In the genomic region with DNA sequence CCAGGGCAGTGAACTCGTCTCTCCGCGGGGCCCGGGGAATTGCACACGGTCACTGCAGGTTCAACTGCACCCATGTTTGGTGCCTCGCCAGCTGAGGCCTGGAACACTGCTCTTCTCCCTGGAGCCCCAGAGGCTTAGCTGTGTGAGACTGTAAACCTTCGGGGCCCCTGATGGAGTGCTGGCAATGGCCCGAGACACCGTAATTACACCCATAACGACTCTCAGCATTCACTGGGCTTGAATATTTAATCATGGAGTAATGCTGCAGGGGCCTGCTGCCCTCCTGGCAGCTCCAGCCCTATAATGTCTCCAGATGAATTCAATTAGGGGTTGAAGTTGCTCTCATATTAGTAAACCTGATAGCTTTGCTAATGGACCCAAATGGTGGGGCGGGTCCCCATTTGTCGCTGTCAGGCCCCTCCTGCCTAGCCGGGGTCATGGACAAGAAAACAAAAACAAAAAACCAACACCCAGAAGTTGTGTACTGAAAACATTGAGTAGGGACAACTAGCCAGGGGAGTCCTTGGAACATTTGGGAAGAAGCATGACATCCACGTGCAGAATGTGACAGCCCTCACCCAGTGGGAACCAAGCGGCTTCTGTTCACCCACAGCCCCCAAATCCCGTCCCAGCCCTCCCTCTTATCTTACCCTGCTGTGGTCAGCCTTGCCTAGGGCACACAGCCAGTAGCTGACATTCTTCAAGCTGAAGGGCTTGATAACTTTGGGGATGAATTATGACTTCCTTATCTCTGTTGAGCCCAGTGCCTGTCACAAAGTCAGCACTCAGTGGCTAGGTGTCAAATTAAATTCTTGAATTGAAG, we compare ENCODE assay signal across 1 cellular context.
TF ChIP-seq lines count a peak whose summit lies in the region.

No MANE protein-coding gene starts in this region.

TF ChIP-seq in K562, 482 proteins besides CTCF, POLR2A, EP300 and RAD21 (continued from another document and continues in another):
- TF ChIP-seq, protein P1, sequence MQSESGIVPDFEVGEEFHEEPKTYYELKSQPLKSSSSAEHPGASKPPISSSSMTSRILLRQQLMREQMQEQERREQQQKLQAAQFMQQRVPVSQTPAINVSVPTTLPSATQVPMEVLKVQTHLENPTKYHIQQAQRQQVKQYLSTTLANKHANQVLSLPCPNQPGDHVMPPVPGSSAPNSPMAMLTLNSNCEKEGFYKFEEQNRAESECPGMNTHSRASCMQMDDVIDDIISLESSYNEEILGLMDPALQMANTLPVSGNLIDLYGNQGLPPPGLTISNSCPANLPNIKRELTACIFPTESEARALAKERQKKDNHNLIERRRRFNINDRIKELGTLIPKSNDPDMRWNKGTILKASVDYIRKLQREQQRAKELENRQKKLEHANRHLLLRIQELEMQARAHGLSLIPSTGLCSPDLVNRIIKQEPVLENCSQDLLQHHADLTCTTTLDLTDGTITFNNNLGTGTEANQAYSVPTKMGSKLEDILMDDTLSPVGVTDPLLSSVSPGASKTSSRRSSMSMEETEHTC (IDR thresholded peaks at IDR 0.05), result peak; percentile 56
- TF ChIP-seq RUNX1 (IDR thresholded peaks at IDR 0.05; ENCODE audit: low read depth) (peak; percentile 97), SOX6 (IDR thresholded peaks at IDR 0.05) (peak; percentile 96), GATA2 (CRISPR knock-in tag; IDR thresholded peaks at IDR 0.05) (peak; percentile 91), PML (IDR thresholded peaks at IDR 0.05; ENCODE audit: low read length) (peak; percentile 97), NR2C1 (IDR thresholded peaks at IDR 0.05) (no peak), NR2C1 (tag; IDR thresholded peaks at IDR 0.05) (peak; percentile 48; the same call in 1 of the 2 replicates), NONO (IDR thresholded peaks at IDR 0.05; ENCODE audit: low read depth in 2 of 2, low read length in 1 of 2) (peak in 1 of 2 experiments; percentile 84; a peak in 1 of 4 replicates), HOXB6 (CRISPR knock-in tag; IDR thresholded peaks at IDR 0.05; ENCODE audit: borderline replicate concordance) (no peak), KDM1A (IDR thresholded peaks at IDR 0.05) (peak; percentile 97 to 98), HDAC3 (IDR thresholded peaks at IDR 0.05; ENCODE audit: borderline replicate concordance, partially characterized antibody) (peak; percentile 92), NCOA1 (IDR thresholded peaks at IDR 0.05; ENCODE audit: low read depth) (peak; percentile 81), ZNF347 (CRISPR knock-in tag; IDR thresholded peaks at IDR 0.05; ENCODE audit: low read depth) (no peak), NCOA2 (IDR thresholded peaks at IDR 0.05; ENCODE audit: partially characterized antibody in 2 of 2) (peak; percentile 49 to 76), SRF (CRISPR knock-in tag; IDR thresholded peaks at IDR 0.05) (no peak), GABPB2 (CRISPR knock-in tag; conservative IDR thresholded peaks at IDR 0.05) (no peak), ETV1 (tag; conservative IDR thresholded peaks at IDR 0.05; ENCODE audit: low read depth) (peak; percentile 60; the same call in 1 of the 2 replicates), ZEB2 (IDR thresholded peaks at IDR 0.05) (peak; percentile 80), SMARCC2 (IDR thresholded peaks at IDR 0.05; ENCODE audit: low read depth) (peak; percentile 98), ARID2 (IDR thresholded peaks at IDR 0.05) (no peak), LEF1 (IDR thresholded peaks at IDR 0.05) (peak; percentile 93), FOXJ2 (tag; IDR thresholded peaks at IDR 0.05) (peak; percentile 89), ELF4 (CRISPR knock-in tag; IDR thresholded peaks at IDR 0.05) (peak; percentile 95), HDAC1 (IDR thresholded peaks at IDR 0.05) (peak in 1 of 2 experiments; percentile 96; a peak in 3 of 4 replicates), MTA1 (IDR thresholded peaks at IDR 0.05; ENCODE audit: borderline replicate concordance) (0 out of 2 replicates have a peak, but pooled peaks have one; percentile 66), ZNF589 (CRISPR knock-in tag; IDR thresholded peaks at IDR 0.05; ENCODE audit: low read depth) (0 out of 2 replicates have a peak, but pooled peaks have one; percentile 19), NFE2 (IDR thresholded peaks at IDR 0.05; ENCODE audit: low read depth) (peak; percentile 65), TCF7 (IDR thresholded peaks at IDR 0.05; ENCODE audit: borderline replicate concordance) (no peak; the same call in 1 of the 2 replicates), TAF9B (IDR thresholded peaks at IDR 0.05; ENCODE audit: partially characterized antibody) (peak; percentile 80), TFAM (CRISPR knock-in tag; conservative IDR thresholded peaks at IDR 0.05) (no peak), CBFA2T3 (IDR thresholded peaks at IDR 0.05) (peak; percentile 99), DIDO1 (tag; IDR thresholded peaks at IDR 0.05; ENCODE audit: low read depth) (no peak), ATF7 (IDR thresholded peaks at IDR 0.05) (peak; percentile 80), MEF2D (tag; conservative IDR thresholded peaks at IDR 0.05; ENCODE audit: low read depth) (peak; percentile 62; the same call in 1 of the 2 replicates), TBP (optimal IDR thresholded peaks at IDR 0.05; ENCODE audit: low read depth, low read length) (peak; percentile 13), NCOR1 (IDR thresholded peaks at IDR 0.05) (peak; percentile 98), NFIC (IDR thresholded peaks at IDR 0.05) (peak; percentile 99), ZNF766 (CRISPR knock-in tag; conservative IDR thresholded peaks at IDR 0.05) (peak; percentile 87), HNRNPL (IDR thresholded peaks at IDR 0.05; ENCODE audit: low read depth, low read length) (peak; percentile 84)
- TF ChIP-seq, protein P2, sequence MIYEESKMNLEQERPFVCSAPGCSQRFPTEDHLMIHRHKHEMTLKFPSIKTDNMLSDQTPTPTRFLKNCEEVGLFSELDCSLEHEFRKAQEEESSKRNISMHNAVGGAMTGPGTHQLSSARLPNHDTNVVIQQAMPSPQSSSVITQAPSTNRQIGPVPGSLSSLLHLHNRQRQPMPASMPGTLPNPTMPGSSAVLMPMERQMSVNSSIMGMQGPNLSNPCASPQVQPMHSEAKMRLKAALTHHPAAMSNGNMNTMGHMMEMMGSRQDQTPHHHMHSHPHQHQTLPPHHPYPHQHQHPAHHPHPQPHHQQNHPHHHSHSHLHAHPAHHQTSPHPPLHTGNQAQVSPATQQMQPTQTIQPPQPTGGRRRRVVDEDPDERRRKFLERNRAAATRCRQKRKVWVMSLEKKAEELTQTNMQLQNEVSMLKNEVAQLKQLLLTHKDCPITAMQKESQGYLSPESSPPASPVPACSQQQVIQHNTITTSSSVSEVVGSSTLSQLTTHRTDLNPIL (CRISPR knock-in tag; IDR thresholded peaks at IDR 0.05), result no peak
- TF ChIP-seq, protein P3, sequence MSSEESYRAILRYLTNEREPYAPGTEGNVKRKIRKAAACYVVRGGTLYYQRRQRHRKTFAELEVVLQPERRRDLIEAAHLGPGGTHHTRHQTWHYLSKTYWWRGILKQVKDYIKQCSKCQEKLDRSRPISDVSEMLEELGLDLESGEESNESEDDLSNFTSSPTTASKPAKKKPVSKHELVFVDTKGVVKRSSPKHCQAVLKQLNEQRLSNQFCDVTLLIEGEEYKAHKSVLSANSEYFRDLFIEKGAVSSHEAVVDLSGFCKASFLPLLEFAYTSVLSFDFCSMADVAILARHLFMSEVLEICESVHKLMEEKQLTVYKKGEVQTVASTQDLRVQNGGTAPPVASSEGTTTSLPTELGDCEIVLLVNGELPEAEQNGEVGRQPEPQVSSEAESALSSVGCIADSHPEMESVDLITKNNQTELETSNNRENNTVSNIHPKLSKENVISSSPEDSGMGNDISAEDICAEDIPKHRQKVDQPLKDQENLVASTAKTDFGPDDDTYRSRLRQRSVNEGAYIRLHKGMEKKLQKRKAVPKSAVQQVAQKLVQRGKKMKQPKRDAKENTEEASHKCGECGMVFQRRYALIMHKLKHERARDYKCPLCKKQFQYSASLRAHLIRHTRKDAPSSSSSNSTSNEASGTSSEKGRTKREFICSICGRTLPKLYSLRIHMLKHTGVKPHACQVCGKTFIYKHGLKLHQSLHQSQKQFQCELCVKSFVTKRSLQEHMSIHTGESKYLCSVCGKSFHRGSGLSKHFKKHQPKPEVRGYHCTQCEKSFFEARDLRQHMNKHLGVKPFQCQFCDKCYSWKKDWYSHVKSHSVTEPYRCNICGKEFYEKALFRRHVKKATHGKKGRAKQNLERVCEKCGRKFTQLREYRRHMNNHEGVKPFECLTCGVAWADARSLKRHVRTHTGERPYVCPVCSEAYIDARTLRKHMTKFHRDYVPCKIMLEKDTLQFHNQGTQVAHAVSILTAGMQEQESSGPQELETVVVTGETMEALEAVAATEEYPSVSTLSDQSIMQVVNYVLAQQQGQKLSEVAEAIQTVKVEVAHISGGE (CRISPR knock-in tag; IDR thresholded peaks at IDR 0.05), result peak in 1 of 3 experiments; percentile 66; a peak in 2 of 6 replicates
- TF ChIP-seq, protein P4, sequence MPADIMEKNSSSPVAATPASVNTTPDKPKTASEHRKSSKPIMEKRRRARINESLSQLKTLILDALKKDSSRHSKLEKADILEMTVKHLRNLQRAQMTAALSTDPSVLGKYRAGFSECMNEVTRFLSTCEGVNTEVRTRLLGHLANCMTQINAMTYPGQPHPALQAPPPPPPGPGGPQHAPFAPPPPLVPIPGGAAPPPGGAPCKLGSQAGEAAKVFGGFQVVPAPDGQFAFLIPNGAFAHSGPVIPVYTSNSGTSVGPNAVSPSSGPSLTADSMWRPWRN (IDR thresholded peaks at IDR 0.05; ENCODE audit: low read depth), result peak; percentile 99
- TF ChIP-seq, protein P5, sequence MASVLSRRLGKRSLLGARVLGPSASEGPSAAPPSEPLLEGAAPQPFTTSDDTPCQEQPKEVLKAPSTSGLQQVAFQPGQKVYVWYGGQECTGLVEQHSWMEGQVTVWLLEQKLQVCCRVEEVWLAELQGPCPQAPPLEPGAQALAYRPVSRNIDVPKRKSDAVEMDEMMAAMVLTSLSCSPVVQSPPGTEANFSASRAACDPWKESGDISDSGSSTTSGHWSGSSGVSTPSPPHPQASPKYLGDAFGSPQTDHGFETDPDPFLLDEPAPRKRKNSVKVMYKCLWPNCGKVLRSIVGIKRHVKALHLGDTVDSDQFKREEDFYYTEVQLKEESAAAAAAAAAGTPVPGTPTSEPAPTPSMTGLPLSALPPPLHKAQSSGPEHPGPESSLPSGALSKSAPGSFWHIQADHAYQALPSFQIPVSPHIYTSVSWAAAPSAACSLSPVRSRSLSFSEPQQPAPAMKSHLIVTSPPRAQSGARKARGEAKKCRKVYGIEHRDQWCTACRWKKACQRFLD (CRISPR knock-in tag; IDR thresholded peaks at IDR 0.05), result peak; percentile 80
- TF ChIP-seq, protein P6, sequence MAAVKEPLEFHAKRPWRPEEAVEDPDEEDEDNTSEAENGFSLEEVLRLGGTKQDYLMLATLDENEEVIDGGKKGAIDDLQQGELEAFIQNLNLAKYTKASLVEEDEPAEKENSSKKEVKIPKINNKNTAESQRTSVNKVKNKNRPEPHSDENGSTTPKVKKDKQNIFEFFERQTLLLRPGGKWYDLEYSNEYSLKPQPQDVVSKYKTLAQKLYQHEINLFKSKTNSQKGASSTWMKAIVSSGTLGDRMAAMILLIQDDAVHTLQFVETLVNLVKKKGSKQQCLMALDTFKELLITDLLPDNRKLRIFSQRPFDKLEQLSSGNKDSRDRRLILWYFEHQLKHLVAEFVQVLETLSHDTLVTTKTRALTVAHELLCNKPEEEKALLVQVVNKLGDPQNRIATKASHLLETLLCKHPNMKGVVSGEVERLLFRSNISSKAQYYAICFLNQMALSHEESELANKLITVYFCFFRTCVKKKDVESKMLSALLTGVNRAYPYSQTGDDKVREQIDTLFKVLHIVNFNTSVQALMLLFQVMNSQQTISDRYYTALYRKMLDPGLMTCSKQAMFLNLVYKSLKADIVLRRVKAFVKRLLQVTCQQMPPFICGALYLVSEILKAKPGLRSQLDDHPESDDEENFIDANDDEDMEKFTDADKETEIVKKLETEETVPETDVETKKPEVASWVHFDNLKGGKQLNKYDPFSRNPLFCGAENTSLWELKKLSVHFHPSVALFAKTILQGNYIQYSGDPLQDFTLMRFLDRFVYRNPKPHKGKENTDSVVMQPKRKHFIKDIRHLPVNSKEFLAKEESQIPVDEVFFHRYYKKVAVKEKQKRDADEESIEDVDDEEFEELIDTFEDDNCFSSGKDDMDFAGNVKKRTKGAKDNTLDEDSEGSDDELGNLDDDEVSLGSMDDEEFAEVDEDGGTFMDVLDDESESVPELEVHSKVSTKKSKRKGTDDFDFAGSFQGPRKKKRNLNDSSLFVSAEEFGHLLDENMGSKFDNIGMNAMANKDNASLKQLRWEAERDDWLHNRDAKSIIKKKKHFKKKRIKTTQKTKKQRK (IDR thresholded peaks at IDR 0.05; ENCODE audit: borderline replicate concordance, low read depth, low read length), result no peak
- TF ChIP-seq, protein P7, sequence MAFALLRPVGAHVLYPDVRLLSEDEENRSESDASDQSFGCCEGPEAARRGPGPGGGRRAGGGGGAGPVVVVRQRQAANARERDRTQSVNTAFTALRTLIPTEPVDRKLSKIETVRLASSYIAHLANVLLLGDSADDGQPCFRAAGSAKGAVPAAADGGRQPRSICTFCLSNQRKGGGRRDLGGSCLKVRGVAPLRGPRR (CRISPR knock-in tag; IDR thresholded peaks at IDR 0.05), result no peak
- TF ChIP-seq, protein P8, sequence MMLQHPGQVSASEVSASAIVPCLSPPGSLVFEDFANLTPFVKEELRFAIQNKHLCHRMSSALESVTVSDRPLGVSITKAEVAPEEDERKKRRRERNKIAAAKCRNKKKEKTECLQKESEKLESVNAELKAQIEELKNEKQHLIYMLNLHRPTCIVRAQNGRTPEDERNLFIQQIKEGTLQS (IDR thresholded peaks at IDR 0.05), result 0 out of 2 replicates have a peak, but pooled peaks have one; percentile 20
- TF ChIP-seq, protein P8 (CRISPR knock-in tag; conservative IDR thresholded peaks at IDR 0.05), result no peak
- TF ChIP-seq, protein P9, sequence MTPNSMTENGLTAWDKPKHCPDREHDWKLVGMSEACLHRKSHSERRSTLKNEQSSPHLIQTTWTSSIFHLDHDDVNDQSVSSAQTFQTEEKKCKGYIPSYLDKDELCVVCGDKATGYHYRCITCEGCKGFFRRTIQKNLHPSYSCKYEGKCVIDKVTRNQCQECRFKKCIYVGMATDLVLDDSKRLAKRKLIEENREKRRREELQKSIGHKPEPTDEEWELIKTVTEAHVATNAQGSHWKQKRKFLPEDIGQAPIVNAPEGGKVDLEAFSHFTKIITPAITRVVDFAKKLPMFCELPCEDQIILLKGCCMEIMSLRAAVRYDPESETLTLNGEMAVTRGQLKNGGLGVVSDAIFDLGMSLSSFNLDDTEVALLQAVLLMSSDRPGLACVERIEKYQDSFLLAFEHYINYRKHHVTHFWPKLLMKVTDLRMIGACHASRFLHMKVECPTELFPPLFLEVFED (CRISPR knock-in tag; conservative IDR thresholded peaks at IDR 0.05), result 0 out of 2 replicates have a peak, but pooled peaks have one; percentile 17
- TF ChIP-seq, protein P10, sequence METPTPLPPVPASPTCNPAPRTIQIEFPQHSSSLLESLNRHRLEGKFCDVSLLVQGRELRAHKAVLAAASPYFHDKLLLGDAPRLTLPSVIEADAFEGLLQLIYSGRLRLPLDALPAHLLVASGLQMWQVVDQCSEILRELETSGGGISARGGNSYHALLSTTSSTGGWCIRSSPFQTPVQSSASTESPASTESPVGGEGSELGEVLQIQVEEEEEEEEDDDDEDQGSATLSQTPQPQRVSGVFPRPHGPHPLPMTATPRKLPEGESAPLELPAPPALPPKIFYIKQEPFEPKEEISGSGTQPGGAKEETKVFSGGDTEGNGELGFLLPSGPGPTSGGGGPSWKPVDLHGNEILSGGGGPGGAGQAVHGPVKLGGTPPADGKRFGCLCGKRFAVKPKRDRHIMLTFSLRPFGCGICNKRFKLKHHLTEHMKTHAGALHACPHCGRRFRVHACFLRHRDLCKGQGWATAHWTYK (CRISPR knock-in tag; IDR thresholded peaks at IDR 0.05), result peak; percentile 79; the same call in 1 of the 2 replicates
